ENCODE assay signal across 19 cellular contexts in genomic region chr15:66905954-66906353, GRCh38.
DNase-seq lines count a peak whose midpoint lies in the region; ATAC-seq and TF ChIP-seq lines count a peak whose summit lies in the region.
"Had no signal": no experiment of that assay in that cellular context is flagged by ENCODE, and none has a peak within 500 bp of the region (broad histone marks: within the 10 kb centered on the region; RNA-seq: fewer than 3 reads in every experiment).

No MANE protein-coding gene starts in this region.

- H3K4me3 Mint-ChIP-seq in IgD-negative memory B cell, result no peak overlapping the region
- no peak overlapping the region for H3K4me3 Mint-ChIP-seq in memory B cell
- no peak overlapping the region for H3K4me3 Mint-ChIP-seq in activated T-cell treated with anti-CD3 and anti-CD28 coated beads, Interleukin-2, amount 50 U/mL, for 4 hours
- H3K4me3 Mint-ChIP-seq: natural killer cell treated with Interleukin-12 subunit alpha and Interleukin-12 subunit beta and Interleukin-15 and Interleukin-18, amount 100 ng/mL, for 72 hours; T-helper 1 cell treated with Interleukin-12 subunit alpha and Interleukin-12 subunit beta and Interleukin-4 antibody, amounts not matched to agents 30 μg/mL and 1 μg/mL, for 36 hours had no signal

- DNase-seq in astrocyte of the spinal cord (ENCODE audit: low read depth, low spot score) (no peak), memory B cell (ENCODE audit: low spot score in 2 of 2) (no peak)
- DNase-seq in activated T-cell treated with anti-CD3 and anti-CD28 coated beads, Interleukin-2, amount 50 U/mL, for 4 hours, result no peak
- DNase-seq: activated CD4-positive, alpha-beta T cell treated with anti-CD3 and anti-CD28 coated beads for 4 hours; colonic mucosa; esophagus squamous epithelium; hypothalamus; left lung; NCI-H510A treated with DMSO at 0.1 percent for 48 hours; RPMI8226; transverse colon had no signal

- TF ChIP-seq CTCF in GM12872 (IDR thresholded peaks at IDR 0.05; ENCODE audit: insufficient read depth, low read depth, low read length) (peak; percentile 38; the same call in 1 of the 3 replicates), astrocyte of the spinal cord (IDR thresholded peaks at IDR 0.05; ENCODE audit: low read depth, low read length) (peak; percentile 20)

- in situ Hi-C loops in astrocyte of the spinal cord (cut with HindIII; ENCODE audit: low sequenced_read_pairs), result no loop called here

- H3K9me3 Mint-ChIP-seq in IgD-negative memory B cell, result no peaks in the 10 kb centered on the region
- H3K9me3 Mint-ChIP-seq in memory B cell, result no peaks in the 10 kb centered on the region
- H3K9me3 Mint-ChIP-seq in activated T-cell treated with anti-CD3 and anti-CD28 coated beads, Interleukin-2, amount 50 U/mL, for 4 hours, result peaks cover 6% of the 10 kb centered on the region

- peak overlapping the region in 2 of 3 donors; percentile 36 to 64 for H3K27ac Mint-ChIP-seq in IgD-negative memory B cell
- H3K27ac Mint-ChIP-seq in memory B cell, result peak overlapping the region; percentile 78
- H3K27ac Mint-ChIP-seq: natural killer cell treated with Interleukin-12 subunit alpha and Interleukin-12 subunit beta and Interleukin-15 and Interleukin-18, amount 100 ng/mL, for 72 hours; T-helper 1 cell treated with Interleukin-12 subunit alpha and Interleukin-12 subunit beta and Interleukin-4 antibody, amounts not matched to agents 30 μg/mL and 1 μg/mL, for 36 hours had no signal

- H3K4me3 ChIP-seq in astrocyte of the spinal cord (ENCODE audit: low read depth, low read length), result no peak overlapping the region
- H3K4me3 ChIP-seq: BLaER1 treated with 17β-estradiol and CSF1 and Interleukin-3, amounts not matched to agents 10 nM and 100 nM; colonic mucosa; esophagus squamous epithelium; left lung; transverse colon had no signal

- ATAC-seq in memory B cell (ENCODE audit: low read depth), result no peak
- no peak for ATAC-seq in HG02884 (IDR thresholded peaks at IDR 0.05; ENCODE audit: unreplicated experiment)
- no peak for ATAC-seq in HG03280 (IDR thresholded peaks at IDR 0.05; ENCODE audit: unreplicated experiment)
- ATAC-seq in activated T-cell treated with anti-CD3 and anti-CD28 coated beads, Interleukin-2, amount 50 U/mL, for 4 hours, result no peak
- ATAC-seq in GM21717 (IDR thresholded peaks at IDR 0.05; ENCODE audit: unreplicated experiment), result no peak
- ATAC-seq: left lung; natural killer cell treated with Interleukin-12 subunit alpha and Interleukin-12 subunit beta and Interleukin-15 and Interleukin-18, amount 100 ng/mL, for 72 hours had no signal

- H3K27me3 Mint-ChIP-seq in IgD-negative memory B cell, result peaks cover 2% of the 10 kb centered on the region
- H3K27me3 Mint-ChIP-seq in memory B cell, result no peaks in the 10 kb centered on the region
- peaks cover 6% of the 10 kb centered on the region for H3K27me3 Mint-ChIP-seq in activated T-cell treated with anti-CD3 and anti-CD28 coated beads, Interleukin-2, amount 50 U/mL, for 4 hours (ENCODE audit: low read depth)

- H3K36me3 Mint-ChIP-seq in IgD-negative memory B cell, result peaks cover 4% of the 10 kb centered on the region
- H3K36me3 Mint-ChIP-seq in memory B cell, result no peaks in the 10 kb centered on the region
- no peaks in the 10 kb centered on the region for H3K36me3 Mint-ChIP-seq in activated T-cell treated with anti-CD3 and anti-CD28 coated beads, Interleukin-2, amount 50 U/mL, for 4 hours (ENCODE audit: insufficient read depth)
- H3K36me3 Mint-ChIP-seq: natural killer cell treated with Interleukin-12 subunit alpha and Interleukin-12 subunit beta and Interleukin-15 and Interleukin-18, amount 100 ng/mL, for 72 hours had no signal

- H3K4me1 Mint-ChIP-seq in IgD-negative memory B cell (peaks cover 12 to 18% (median 15%) of the 10 kb centered on the region in 3 donors), memory B cell (peaks cover 14% of the 10 kb centered on the region)
- H3K4me1 Mint-ChIP-seq in activated T-cell treated with anti-CD3 and anti-CD28 coated beads, Interleukin-2, amount 50 U/mL, for 4 hours (ENCODE audit: low read depth), result peaks cover 4% of the 10 kb centered on the region
